ENCODE assay signal across 8 cellular contexts in genomic region chr14:31457665-31458659, GRCh38. TPM values are rescaled to one million over a fixed set of nuclear protein-coding genes. Genes with fewer than 3 reads are reported as not detected.
DNase-seq lines count a peak whose midpoint lies in the region; ATAC-seq and TF ChIP-seq lines count a peak whose summit lies in the region.

No MANE protein-coding gene starts in this region.

- peak overlapping the region; percentile 93 for H3K4me3 Mint-ChIP-seq in CD4-positive, alpha-beta T cell

- intact Hi-C loops in CD4-positive, alpha-beta T cell (cut with DNase I, micrococcal nuclease): loop anchor here (2.0 to 10.0 kb wide), 6 partner anchors 37 to 747 kb away; partner anchors contain the start of genes ARHGAP5 (in 2 of the 2), HEATR5A (in 2 of the 2), HECTD1 (in 1 of the 2) and NUBPL (in 1 of the 2)

- DNase-seq in CD4-positive, alpha-beta T cell: no peak
- DNase-seq in HL-60 (ENCODE audit: low read depth in 1 of 2, low spot score in 1 of 2) (no peak), astrocyte of the spinal cord (ENCODE audit: low read depth, low spot score) (no peak), GOT3 (lab: John Stamatoyannopoulos, UW) (no peak), GM10266 (ENCODE audit: extremely low spot score) (no peak)

- H3K9me3 Mint-ChIP-seq in CD4-positive, alpha-beta T cell: no peaks in the 10 kb centered on the region

- H3K27ac Mint-ChIP-seq in CD4-positive, alpha-beta T cell: peak overlapping the region; percentile 94

- no peaks in the 10 kb centered on the region for H3K9me3 ChIP-seq in CD4-positive, alpha-beta T cell (ENCODE audit: control insufficient read depth, low read length)
- no peaks in the 10 kb centered on the region for H3K9me3 ChIP-seq in mononuclear cell (ENCODE audit: low read depth, low read length)

- peak overlapping the region; percentile 39 for H3K27ac ChIP-seq in CD4-positive, alpha-beta T cell (ENCODE audit: low read depth, low read length)
- H3K27ac ChIP-seq in HL-60 (replicated peaks): peak overlapping the region; percentile 80

- ATAC-seq in CD4-positive, alpha-beta T cell (ENCODE audit: poor library complexity): no peak
- no peak for ATAC-seq in GM19397 (IDR thresholded peaks at IDR 0.05; ENCODE audit: unreplicated experiment)
- no peak for ATAC-seq in GM19023 (IDR thresholded peaks at IDR 0.05; ENCODE audit: unreplicated experiment)

- no peaks in the 10 kb centered on the region for H3K27me3 Mint-ChIP-seq in CD4-positive, alpha-beta T cell

- no peak for TF ChIP-seq CTCF in CD4-positive, alpha-beta T cell (IDR thresholded peaks at IDR 0.05)
- no peak for TF ChIP-seq CTCF in HL-60 (IDR thresholded peaks at IDR 0.05; ENCODE audit: insufficient read depth, low read length)
- no peak for TF ChIP-seq CTCF in astrocyte of the spinal cord (IDR thresholded peaks at IDR 0.05; ENCODE audit: low read depth, low read length)
- TF ChIP-seq CTCF in GM10266 (IDR thresholded peaks at IDR 0.05; ENCODE audit: control insufficient read depth, insufficient read depth, low read depth, missing control alignments): no peak

- H3K4me1 ChIP-seq in mononuclear cell (ENCODE audit: insufficient read depth, low read length): peaks cover 11% of the 10 kb centered on the region

- H3K4me3 ChIP-seq in HL-60 (replicated peaks; ENCODE audit: insufficient read depth, low read length): no peak overlapping the region; the same call in 1 of the 2 replicates
- H3K4me3 ChIP-seq in astrocyte of the spinal cord (ENCODE audit: low read depth, low read length): peak overlapping the region; percentile 22
- peak overlapping the region; percentile 75 for H3K4me3 ChIP-seq in mononuclear cell (ENCODE audit: low read length)

- H3K27me3 ChIP-seq in CD4-positive, alpha-beta T cell (ENCODE audit: control insufficient read depth, insufficient read depth, low read length): no peaks in the 10 kb centered on the region
- H3K27me3 ChIP-seq in HL-60 (ENCODE audit: insufficient read depth, poor library complexity, severe bottlenecking) (no peaks in the 10 kb centered on the region), mononuclear cell (ENCODE audit: insufficient read depth, low read length) (no peaks in the 10 kb centered on the region)

- H3K36me3 Mint-ChIP-seq in CD4-positive, alpha-beta T cell (ENCODE audit: low read depth): peaks cover 16% of the 10 kb centered on the region

- CTCF ChIA-PET in CD4-positive, alpha-beta T cell (lab: Charles Lee): interaction anchor here (1.0 to 1.7 kb wide), 4 partner anchors 10 to 251 kb away, joined by 4 to 8 read pairs (median 4); partner anchors contain the start of genes HEATR5A and HECTD1

- POLR2A ChIA-PET in CD4-positive, alpha-beta T cell (lab: Charles Lee): interaction anchor here (0.6 to 2.7 kb wide), 8 partner anchors 37 to 745 kb away, joined by 3 to 54 read pairs (median 4); partner anchors contain the start of genes AP4S1, HEATR5A, HECTD1 and NUBPL

- in situ Hi-C loops in astrocyte of the spinal cord (cut with HindIII; ENCODE audit: low sequenced_read_pairs): no loop called here

- peaks cover 35% of the 10 kb centered on the region for H3K4me1 Mint-ChIP-seq in CD4-positive, alpha-beta T cell (ENCODE audit: low read depth)

RNA-seq across cellular contexts. Expression of gene DTD2, which starts 0.7 kb away (rescaled TPM):
- total RNA-seq in CD4-positive, alpha-beta T cell: 1 to 10 TPM; 4.6 to 5.7 TPM
- 10.0 TPM for total RNA-seq in mononuclear cell

RNA-seq across cellular contexts. Expression of gene GPR33, which starts 29.9 kb away (rescaled TPM):
- not detected for total RNA-seq in CD4-positive, alpha-beta T cell
- total RNA-seq in mononuclear cell: not detected

RNA-seq across cellular contexts. Expression of gene HEATR5A, which starts 37.6 kb away (rescaled TPM):
- total RNA-seq in CD4-positive, alpha-beta T cell: 1 to 10 TPM; 5.2 to 5.5 TPM
- total RNA-seq in mononuclear cell: 4.1 TPM
